Comparison of ENCODE assay signal across 8 cellular contexts in genomic region chr4:27684501-27685077, GRCh38.
DNase-seq lines count a peak whose midpoint lies in the region; ATAC-seq and TF ChIP-seq lines count a peak whose summit lies in the region.

No MANE protein-coding gene starts in this region.

- ATAC-seq in HG02840 (IDR thresholded peaks at IDR 0.05; ENCODE audit: low FRiP score, unreplicated experiment) = peak; percentile 90

- in situ Hi-C loops in ACHN (cut with HindIII; ENCODE audit: low pct_ligation_motif_present, low pct_unique_long_range_greater_than_20kb, low sequenced_read_pairs) = no loop called here
- in situ Hi-C loops in GM13977 (cut with MboI; ENCODE audit: low pct_unique_long_range_greater_than_20kb, low sequenced_read_pairs, unreplicated experiment) = no loop called here

- peak; percentile 77 for TF ChIP-seq CTCF in GM13977 (IDR thresholded peaks at IDR 0.05; ENCODE audit: extremely low read depth, insufficient read depth, missing control alignments)
- peak; percentile 82 for TF ChIP-seq CTCF in fibroblast of villous mesenchyme (IDR thresholded peaks at IDR 0.05; ENCODE audit: insufficient read depth, low read depth, low read length)

- DNase-seq in ACHN (peak; percentile 59), GM13977 (ENCODE audit: low spot score) (peak; percentile 10), NCI-H1417 (lab: John Stamatoyannopoulos, UW) (peak; percentile 49 to 85 (median 55)), SW480 (ENCODE audit: low spot score) (peak; percentile 59), fibroblast of villous mesenchyme (ENCODE audit: low read depth) (peak; percentile 40), pons (ENCODE audit: low spot score) (peak; percentile 72)
- DNase-seq in effector CD8-positive, alpha-beta T cell (lab: John Stamatoyannopoulos, UW) = no peak

- no peak overlapping the region for H3K4me3 ChIP-seq in fibroblast of villous mesenchyme (ENCODE audit: low read depth, low read length)
